8 cellular contexts compared by ENCODE assay signal in the genomic region with DNA sequence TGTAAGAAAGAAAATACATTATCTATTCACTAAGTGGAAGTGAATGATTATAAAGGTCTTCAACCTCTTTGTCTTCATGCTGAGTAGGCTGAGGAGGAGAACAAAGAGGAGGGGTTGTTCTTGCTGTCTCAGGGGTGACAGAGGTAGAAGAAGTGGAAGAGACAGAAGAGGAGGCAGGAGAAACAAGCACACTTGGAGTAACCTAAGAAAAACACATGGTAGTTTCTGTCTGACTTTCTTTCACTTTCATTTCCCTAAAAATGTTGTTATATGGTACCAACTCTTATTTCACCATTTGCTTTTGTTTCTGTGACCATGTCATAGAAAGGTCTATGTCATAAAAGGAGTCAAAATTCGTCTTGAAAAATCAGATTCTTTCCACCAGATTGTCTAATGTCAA.
DNase-seq lines count a peak whose midpoint lies in the region; ATAC-seq and TF ChIP-seq lines count a peak whose summit lies in the region.

No MANE protein-coding gene starts in this region.

- intact Hi-C loops in heart left ventricle (cut with DNase I) (no loop called here), posterior cingulate gyrus (cut with DNase I) (no loop called here)

- DNase-seq in globus pallidus (ENCODE audit: low spot score) (peak; percentile 2), heart left ventricle (no peak), left lobe of liver (ENCODE audit: low spot score) (no peak), posterior cingulate gyrus (no peak), NCI-H510A (lab: John Stamatoyannopoulos, UW) (no peak)

- TF ChIP-seq POLR2A in heart left ventricle (IDR thresholded peaks at IDR 0.05) = no peak

- no peak overlapping the region for H3K27ac ChIP-seq in heart left ventricle

- WGBS in heart left ventricle, 4 donors = 15 to 42% (median 29%) methylated on average over 1 of the region's 1 CpG

- H3K4me1 ChIP-seq in heart left ventricle = no peaks in the 10 kb centered on the region

- peak; percentile 98 for ATAC-seq in GM18511 (IDR thresholded peaks at IDR 0.05; ENCODE audit: unreplicated experiment)
- ATAC-seq in GM21786 (IDR thresholded peaks at IDR 0.05; ENCODE audit: unreplicated experiment) = peak; percentile 98
- peak; percentile 99 for ATAC-seq in HG03575 (IDR thresholded peaks at IDR 0.05; ENCODE audit: extremely low read depth, insufficient number of reproducible peaks, low FRiP score, unreplicated experiment)
- no peak for ATAC-seq in heart left ventricle
- no peak for ATAC-seq in left lobe of liver

- no peaks in the 10 kb centered on the region for H3K36me3 ChIP-seq in heart left ventricle

- no peak for TF ChIP-seq CTCF in heart left ventricle (IDR thresholded peaks at IDR 0.05)

- no peaks in the 10 kb centered on the region for H3K27me3 ChIP-seq in heart left ventricle

- no peaks in the 10 kb centered on the region for H3K9me3 ChIP-seq in heart left ventricle

- no peak overlapping the region for H3K4me3 ChIP-seq in heart left ventricle

Comparison
In these comparisons a context has a peak if more than half of its experiments do, and no peak if none do; other contexts are left out.
1. ATAC-seq: peak in GM18511 (single experiment), GM21786 (single experiment) and HG03575 (single experiment); none in heart left ventricle (0 of 4) and left lobe of liver (single experiment).